Comparison of ENCODE assay signal across 8 cellular contexts in the genomic region with DNA sequence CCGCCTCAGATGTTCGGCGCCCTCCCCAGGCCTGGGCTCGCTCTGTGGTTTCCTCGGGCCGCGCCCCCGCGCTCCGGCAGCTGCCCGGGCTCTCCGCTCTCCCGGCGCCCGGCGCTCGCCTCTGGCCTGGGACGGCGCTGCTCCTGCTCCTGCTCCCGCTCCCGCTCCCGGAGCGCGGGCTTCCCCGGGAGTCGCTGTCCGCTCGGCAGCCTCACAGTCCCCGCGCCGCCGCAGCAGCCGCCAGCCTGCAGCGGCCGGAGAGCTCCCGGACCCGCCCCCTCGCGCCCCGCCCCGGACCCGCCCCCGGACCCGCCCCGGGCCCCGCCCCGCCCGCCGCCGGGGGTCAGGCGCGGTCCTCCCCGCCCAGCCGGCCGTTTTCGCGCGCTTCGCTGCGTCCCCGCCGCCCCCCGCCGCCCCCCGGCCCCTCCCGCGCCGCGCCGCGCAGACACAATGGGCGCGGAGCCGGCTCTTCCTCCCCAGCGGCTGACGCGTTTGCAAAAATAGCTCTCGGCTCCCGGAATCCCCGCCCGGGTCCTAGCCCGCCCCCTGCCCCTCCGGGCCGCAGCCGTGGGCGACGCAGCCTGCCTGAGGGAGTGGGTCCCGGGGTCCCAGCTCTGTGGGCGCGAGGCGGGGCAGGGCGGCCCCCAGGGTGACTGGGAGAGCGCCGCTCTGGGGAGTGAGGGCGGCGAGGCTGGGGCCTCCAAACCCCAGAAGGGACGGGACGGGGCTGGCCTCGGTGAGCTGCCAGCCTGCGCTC. TPM values are rescaled to one million over a fixed set of nuclear protein-coding genes. Genes with fewer than 3 reads are reported as not detected.
DNase-seq lines count a peak whose midpoint lies in the region; ATAC-seq and TF ChIP-seq lines count a peak whose summit lies in the region.

A gene with protein sequence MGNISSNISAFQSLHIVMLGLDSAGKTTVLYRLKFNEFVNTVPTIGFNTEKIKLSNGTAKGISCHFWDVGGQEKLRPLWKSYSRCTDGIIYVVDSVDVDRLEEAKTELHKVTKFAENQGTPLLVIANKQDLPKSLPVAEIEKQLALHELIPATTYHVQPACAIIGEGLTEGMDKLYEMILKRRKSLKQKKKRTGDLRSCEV (minus strand): TSS at position 247 of the 757 bp plus-strand sequence. CDS start 495 bp downstream, outside the sequence.

- peak within 1 kb of the TSS; percentile 95 for H3K27ac Mint-ChIP-seq in neural crest cell (ENCODE audit: unreplicated experiment)

- peak in 12 of 14 donors; percentile 23 to 74 (median 58) for DNase-seq in C1 segment of cervical spinal cord (lab: John Stamatoyannopoulos, UW)
- peak; percentile 82 for DNase-seq in RPMI7951 (ENCODE audit: low read depth)
- peak; percentile 69 for DNase-seq in activated naive CD4-positive, alpha-beta T cell treated with Interleukin-2 at 50 U/mL for 16 hours
- peak; percentile 44 for DNase-seq in foreskin melanocyte
- peak; percentile 60 for DNase-seq in neural crest cell (ENCODE audit: low read depth, low spot score)

- H3K27ac ChIP-seq in urinary bladder (ENCODE audit: low read depth), result peak within 1 kb of the TSS; percentile 89

- H3K27me3 Mint-ChIP-seq in neural crest cell (ENCODE audit: low read depth), result peaks cover 29% of the 10 kb centered on the region

- peak; percentile 49 for ATAC-seq in GM19351 (IDR thresholded peaks at IDR 0.05; ENCODE audit: unreplicated experiment)
- ATAC-seq in HG03457 (IDR thresholded peaks at IDR 0.05; ENCODE audit: unreplicated experiment), result peak; percentile 41

- H3K4me1 Mint-ChIP-seq in neural crest cell, result peaks cover 41% of the 10 kb centered on the region

- peaks cover 2% of the 10 kb centered on the region for H3K36me3 Mint-ChIP-seq in neural crest cell (ENCODE audit: low read depth)

- no peaks in the 10 kb centered on the region for H3K9me3 Mint-ChIP-seq in neural crest cell

- TF ChIP-seq CTCF in neural crest cell (conservative IDR thresholded peaks at IDR 0.05), result no peak

- WGBS in urinary bladder, result 2% methylated on average over 97 of the region's 100 CpGs

- no peaks in the 10 kb centered on the region for H3K36me3 ChIP-seq in urinary bladder (ENCODE audit: insufficient read depth)

- H3K4me3 ChIP-seq in urinary bladder (ENCODE audit: low read depth, low read length), result peak within 1 kb of the TSS; percentile 90

- H3K4me1 ChIP-seq in urinary bladder (ENCODE audit: insufficient read depth), result no peaks in the 10 kb centered on the region

- H3K4me3 Mint-ChIP-seq in neural crest cell, result peak within 1 kb of the TSS; percentile 93

RNA-seq across cellular contexts. Expression of the gene that starts here (rescaled TPM):
- 43.0 and 43.5 TPM in 2 replicates for total RNA-seq in RPMI7951 (2014; rRNA removed; shearing (Covaris generic))
- total RNA-seq in neural crest cell (27.3 and 29.5 TPM in 2 replicates), urinary bladder (6.3 TPM)
- polyA plus RNA-seq in urinary bladder, result 22.4 TPM

Comparison
In these comparisons a context has a peak if more than half of its experiments do, and no peak if none do; other contexts are left out.
1. Peak in every context shown above with its lines: DNase-seq, ATAC-seq, H3K4me3 ChIP-seq and H3K27ac ChIP-seq.